Comparison of ENCODE assay signal across 8 cellular contexts in the genomic region with DNA sequence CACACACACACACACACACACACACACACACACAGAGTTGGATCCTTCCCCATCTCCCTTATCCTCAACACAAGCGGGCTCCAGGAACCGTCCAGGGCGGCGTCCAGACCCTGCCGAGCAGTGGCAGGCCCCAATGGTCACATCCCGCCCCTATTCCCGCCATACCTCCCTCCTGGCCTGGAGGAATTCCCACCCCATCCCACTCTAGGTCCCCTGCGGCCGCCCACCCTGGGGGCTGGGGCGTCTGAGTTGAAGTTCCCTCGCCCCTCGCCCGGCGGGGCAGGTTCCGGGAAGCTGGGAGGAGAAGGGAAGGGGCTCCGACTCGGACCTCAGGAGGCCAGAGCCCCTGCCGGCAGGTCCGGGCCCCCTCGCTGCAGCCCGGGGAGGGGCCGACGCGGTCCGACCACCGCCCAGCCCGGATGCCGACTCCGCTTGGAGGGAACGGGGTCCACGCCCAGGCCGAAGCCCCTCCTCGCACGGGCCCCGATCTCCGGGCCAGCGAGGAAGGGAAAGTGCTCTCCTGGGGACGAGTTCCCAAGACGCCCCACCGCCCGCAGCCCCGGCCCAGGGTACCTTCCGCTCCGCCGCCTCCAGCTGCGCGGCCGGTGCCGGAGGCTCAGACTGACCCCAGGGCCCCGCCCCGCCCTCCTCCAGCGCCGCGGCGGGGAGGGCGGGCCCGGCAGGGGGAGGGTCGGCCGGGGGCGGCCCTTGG. TPM values are rescaled to one million over a fixed set of nuclear protein-coding genes. Genes with fewer than 3 reads are reported as not detected.
A peak's percentile ranks its signal among the peaks of the same experiment; 100 is the strongest.
DNase-seq lines count a peak whose midpoint lies in the region; ATAC-seq and TF ChIP-seq lines count a peak whose summit lies in the region.

A gene (minus strand): TSS at position 623 of the 712 bp plus-strand sequence. CDS start 3,328 bp downstream, outside the sequence.

- H3K27ac ChIP-seq in KOPT-K1 (ENCODE audit: low read depth, low read length, poor library complexity, severe bottlenecking) (peak within 1 kb of the TSS; percentile 71), mucosa of rectum (ENCODE audit: low read depth in 2 of 2, low read length in 2 of 2) (peak within 1 kb of the TSS; percentile 86 to 96), urinary bladder (ENCODE audit: low read depth) (peak within 1 kb of the TSS; percentile 92)

- 2% methylated on average over 60 of the region's 60 CpGs for WGBS in urinary bladder

- peaks cover 0 to 2% of the 10 kb centered on the region in 2 donors for H3K27me3 ChIP-seq in mucosa of rectum (ENCODE audit: control insufficient read depth in 2 of 2, insufficient read depth in 2 of 2, low read length in 2 of 2)

- peak; percentile 42 for DNase-seq in activated T-cell treated with anti-CD3 and anti-CD28 coated beads for 48 hours (ENCODE audit: low read depth)
- no peak for DNase-seq in activated T-cell treated with anti-CD3 and anti-CD28 coated beads, Interleukin-2, amount 50 U/mL, for 1 hour
- no peak for DNase-seq in epithelial cell of proximal tubule (ENCODE audit: low read depth)

- ATAC-seq in GM21825 (IDR thresholded peaks at IDR 0.05; ENCODE audit: unreplicated experiment): peak; percentile 62

- H3K4me3 ChIP-seq in WI38 (ENCODE audit: low read depth, low read length): peak within 1 kb of the TSS; percentile 96
- H3K4me3 ChIP-seq in epithelial cell of proximal tubule (ENCODE audit: low read depth, low read length): peak within 1 kb of the TSS; percentile 95
- H3K4me3 ChIP-seq in mucosa of rectum (ENCODE audit: low read length in 2 of 2): peak within 1 kb of the TSS; percentile 80 to 81
- H3K4me3 ChIP-seq in urinary bladder (ENCODE audit: low read depth, low read length): peak within 1 kb of the TSS; percentile 92

- H3K9ac ChIP-seq in mucosa of rectum (ENCODE audit: low read depth in 1 of 2, low read length in 2 of 2): peak within 1 kb of the TSS; percentile 97 to 98

- H3K4me1 ChIP-seq in mucosa of rectum (ENCODE audit: control insufficient read depth in 2 of 2, insufficient read depth in 2 of 2, low read length in 2 of 2) (peaks cover 38 to 44% of the 10 kb centered on the region in 2 donors), urinary bladder (ENCODE audit: insufficient read depth) (no peaks in the 10 kb centered on the region)

- no peaks in the 10 kb centered on the region for H3K9me3 ChIP-seq in KOPT-K1 (ENCODE audit: insufficient read depth, low read length, poor library complexity, severe bottlenecking)
- H3K9me3 ChIP-seq in mucosa of rectum (ENCODE audit: control insufficient read depth in 2 of 2, low read length in 2 of 2): no peaks in the 10 kb centered on the region

- H3K36me3 ChIP-seq in KOPT-K1 (ENCODE audit: insufficient read depth, low read length) (peaks cover 8% of the 10 kb centered on the region; the same call in 1 of the 2 replicates), mucosa of rectum (ENCODE audit: control insufficient read depth in 2 of 2, insufficient read depth in 2 of 2, low read length in 2 of 2) (peaks cover 19 to 21% of the 10 kb centered on the region in 2 donors), urinary bladder (ENCODE audit: insufficient read depth) (no peaks in the 10 kb centered on the region)

- TF ChIP-seq CTCF in WI38 (IDR thresholded peaks at IDR 0.05; ENCODE audit: low read depth, low read length): no peak
- no peak for TF ChIP-seq CTCF in epithelial cell of proximal tubule (conservative IDR thresholded peaks at IDR 0.05; ENCODE audit: low read depth, low read length)

RNA-seq across cellular contexts. Expression of the gene that starts here (rescaled TPM):
- 766 and 1,011 TPM in 2 replicates for total RNA-seq in epithelial cell of proximal tubule
- total RNA-seq in urinary bladder: 149 TPM
- 300 TPM for polyA plus RNA-seq in urinary bladder
